7 cellular contexts compared by ENCODE assay signal in genomic region chr4:3876057-3876845, GRCh38.
DNase-seq lines count a peak whose midpoint lies in the region; ATAC-seq and TF ChIP-seq lines count a peak whose summit lies in the region.
"Not testable (repeated sequence)": the region's sequence is repeated elsewhere in the genome, so short reads cannot be mapped to it uniquely, and the experiment has no call there.

No MANE protein-coding gene starts in this region.

- not testable (repeated sequence) for H3K36me3 ChIP-seq in brain microvascular endothelial cell (replicated peaks)

- not testable (repeated sequence) for H3K27ac ChIP-seq in brain microvascular endothelial cell

- intact Hi-C loops in sciatic nerve (cut with DNase I), result not testable (repeated sequence)

- DNase-seq in EH (ENCODE audit: low read depth) (peak; percentile 37), MV-4-11 (lab: John Stamatoyannopoulos, UW) (peak; percentile 71), RPMI7951 (ENCODE audit: low read depth) (peak; percentile 24), brain microvascular endothelial cell (peak; percentile 14), islet precursor cell (peak; percentile 25), sciatic nerve (ENCODE audit: low spot score) (peak; percentile 10)

- in situ Hi-C loops in brain microvascular endothelial cell (cut with HindIII; ENCODE audit: low pct_ligation_motif_present, low sequenced_read_pairs), result not testable (repeated sequence)

- TF ChIP-seq EP300 in Ishikawa (IDR thresholded peaks at IDR 0.05; ENCODE audit: borderline replicate concordance), result peak; percentile 15; the same call in 1 of the 2 replicates

- H3K27me3 ChIP-seq in brain microvascular endothelial cell (replicated peaks), result peaks cover 63% of the 10 kb centered on the region

- H3K4me3 ChIP-seq in brain microvascular endothelial cell (ENCODE audit: low read depth, low read length), result not testable (repeated sequence)

- not testable (repeated sequence) for ATAC-seq in sciatic nerve

- not testable (repeated sequence) for TF ChIP-seq CTCF in brain microvascular endothelial cell (IDR thresholded peaks at IDR 0.05; ENCODE audit: low read depth, low read length, missing control alignments)

- TF ChIP-seq RAD21 in Ishikawa (IDR thresholded peaks at IDR 0.05; ENCODE audit: low read depth), result not testable (repeated sequence)

TF ChIP-seq in Ishikawa, 13 proteins besides CTCF, POLR2A, EP300 and RAD21:
- peak; percentile 85 for TF ChIP-seq USF1 (IDR thresholded peaks at IDR 0.05)
- TF ChIP-seq TCF12 (IDR thresholded peaks at IDR 0.05; ENCODE audit: low read depth), result peak; percentile 45; the same call in 1 of the 2 replicates
- TF ChIP-seq MAX (IDR thresholded peaks at IDR 0.05), result peak; percentile 82

Comparison
In these comparisons a context has a peak if more than half of its experiments do, and no peak if none do; other contexts are left out.
1. DNase-seq: peak in every context shown above with its lines; median percentile 71 in MV-4-11; 37 in EH; 25 in islet precursor cell; 24 in RPMI7951; 14 in brain microvascular endothelial cell; 10 in sciatic nerve.